Comparison of ENCODE assay signal across 5 cellular contexts in genomic region chr6:20617537-20617936, GRCh38.
DNase-seq lines count a peak whose midpoint lies in the region; ATAC-seq, FAIRE-seq and TF ChIP-seq lines count a peak whose summit lies in the region.
"Not testable (repeated sequence)": the region's sequence is repeated elsewhere in the genome, so short reads cannot be mapped to it uniquely, and the experiment has no call there.

No MANE protein-coding gene starts in this region.

- not testable (repeated sequence) for TF ChIP-seq RAD21 in K562 (CRISPR knock-in tag; conservative IDR thresholded peaks at IDR 0.05 in 1 of 2, IDR thresholded peaks at IDR 0.05 in 1 of 2)

- not testable (repeated sequence) for H3K9me1 ChIP-seq in K562 (ENCODE audit: control insufficient read depth, insufficient read depth, low read length)

- H4K20me1 ChIP-seq in DND-41 (ENCODE audit: insufficient read depth, low read length); Loucy (ENCODE audit: insufficient read depth, low read length, poor library complexity, severe bottlenecking); K562 (replicated peaks; ENCODE audit: control insufficient read depth, insufficient read depth, low read length): not testable (repeated sequence)

- POLR2A ChIA-PET in HEK293 (lab: Yijun Ruan, JAX); K562 (lab: Yijun Ruan, JAX): not testable (repeated sequence)

- H2AFZ ChIP-seq in DND-41 (ENCODE audit: low read depth, low read length); Loucy (ENCODE audit: low read length); K562 (ENCODE audit: low read depth, low read length): not testable (repeated sequence)

- 94% methylated on average over 3 of the region's 3 CpGs for WGBS in K562 (ENCODE audit: insufficient coverage, low coverage, missing lambda C conversion rate)

- intact Hi-C loops in K562 (cut with micrococcal nuclease), result not testable (repeated sequence)

- not testable (repeated sequence) for FAIRE-seq in K562 (lab: Jason Lieb, UNC)

- peak overlapping the region; percentile 17; the same call in 1 of the 2 replicates for H3K27ac ChIP-seq in DND-41 (ENCODE audit: low read length)
- not testable (repeated sequence) for H3K27ac ChIP-seq in HEK293 (ENCODE audit: extremely low read depth, low read depth, low read length); K562 (ENCODE audit: extremely low read depth, low read depth, low read length)
- peak overlapping the region; percentile 11 for H3K27ac ChIP-seq in KOPT-K1 (ENCODE audit: low read depth, low read length, poor library complexity, severe bottlenecking)

- not testable (repeated sequence) for TF ChIP-seq POLR2A in K562 (conservative IDR thresholded peaks at IDR 0.05)

- H3K4me2 ChIP-seq in DND-41 (ENCODE audit: insufficient read depth, low read length); K562 (ENCODE audit: insufficient read depth, low read length): not testable (repeated sequence)
- peak overlapping the region; percentile 57 for H3K4me2 ChIP-seq in Loucy (ENCODE audit: low read depth, low read length, poor library complexity, severe bottlenecking)

- CTCF ChIA-PET in HEK293 (lab: Yijun Ruan, JAX); K562 (lab: Yijun Ruan, JAX; ENCODE audit: low intra/inter-chr PET ratio): not testable (repeated sequence)

- TF ChIP-seq EP300 in K562 (IDR thresholded peaks at IDR 0.05; ENCODE audit: low read length), result not testable (repeated sequence)

- H3F3A ChIP-seq in Loucy (ENCODE audit: low read depth), result peaks cover 13% of the 10 kb centered on the region

- H3K79me2 ChIP-seq in DND-41 (ENCODE audit: insufficient read depth, low read length) (peaks cover 11% of the 10 kb centered on the region; the same call in 1 of the 2 replicates), Loucy (ENCODE audit: insufficient read depth, low read length) (peaks cover 43% of the 10 kb centered on the region)
- H3K79me2 ChIP-seq in K562 (ENCODE audit: control insufficient read depth, insufficient read depth, low read length), result not testable (repeated sequence)

- H3K27me3 ChIP-seq in DND-41 (ENCODE audit: insufficient read depth, low read length, poor library complexity); Loucy (ENCODE audit: insufficient read depth, low read length, poor library complexity, severe bottlenecking); K562 (ENCODE audit: control insufficient read depth in 2 of 2, insufficient read depth in 2 of 2, low read length in 2 of 2): not testable (repeated sequence)

- not testable (repeated sequence) for ATAC-seq in DND-41 (ENCODE audit: insufficient read depth, low read depth); K562

- H3K9me2 ChIP-seq in Loucy (replicated peaks; ENCODE audit: low read depth, low read length), result not testable (repeated sequence)

- BruUV-seq in K562 (replicated peaks; lab: Mats Ljungman, UMichigan), result not testable (repeated sequence)

- H3K36me3 ChIP-seq in DND-41 (ENCODE audit: insufficient read depth, low read length); HEK293 (ENCODE audit: control insufficient read depth in 2 of 2, insufficient read depth in 1 of 2, low read length in 2 of 2); KOPT-K1 (ENCODE audit: insufficient read depth, low read length); Loucy (ENCODE audit: insufficient read depth, low read length); K562 (ENCODE audit: control insufficient read depth, insufficient read depth, low read length): not testable (repeated sequence)

- TF ChIP-seq CTCF in DND-41 (IDR thresholded peaks at IDR 0.05; ENCODE audit: borderline replicate concordance, extremely low read depth, low read length, poor library complexity, severe bottlenecking); HEK293 (tag by site-specific recombination; IDR thresholded peaks at IDR 0.05); Loucy (conservative IDR thresholded peaks at IDR 0.05; ENCODE audit: low read length); K562 (IDR thresholded peaks at IDR 0.05 in 2 of 3, conservative IDR thresholded peaks at IDR 0.05 in 1 of 3; ENCODE audit: insufficient read depth in 2 of 3, low read depth in 1 of 3, low read length in 3 of 3): not testable (repeated sequence)

- peaks cover 22% of the 10 kb centered on the region for H3K4me1 ChIP-seq in DND-41 (ENCODE audit: insufficient read depth, low read length)
- H3K4me1 ChIP-seq in HEK293 (ENCODE audit: control insufficient read depth, insufficient read depth, low read length); K562 (replicated peaks in 1 of 2; ENCODE audit: control insufficient read depth in 2 of 2, insufficient read depth in 2 of 2, low read length in 2 of 2): not testable (repeated sequence)
- peaks cover 69% of the 10 kb centered on the region for H3K4me1 ChIP-seq in Loucy (ENCODE audit: insufficient read depth, low read length, poor library complexity, severe bottlenecking)

- not testable (repeated sequence) for H3K9ac ChIP-seq in DND-41 (ENCODE audit: low read depth, low read length); K562 (ENCODE audit: insufficient read depth in 1 of 2, low read depth in 2 of 2, low read length in 2 of 2)
- peak overlapping the region; percentile 89 for H3K9ac ChIP-seq in Loucy (ENCODE audit: low read depth, low read length, poor library complexity, severe bottlenecking)

- DNase-seq in DND-41; K562 (ENCODE audit: extremely low read depth in 1 of 4, low spot score in 3 of 4): not testable (repeated sequence)

- H3K4me3 ChIP-seq in DND-41 (ENCODE audit: low read depth in 1 of 2, low read length in 2 of 2); HEK293 (ENCODE audit: low read depth, low read length); K562: not testable (repeated sequence)
- H3K4me3 ChIP-seq in Loucy (ENCODE audit: low read length, poor library complexity, severe bottlenecking), result peak overlapping the region; percentile 8

- not testable (repeated sequence) for H3K9me3 ChIP-seq in DND-41 (ENCODE audit: insufficient read depth, low read length, severe bottlenecking); HEK293 (ENCODE audit: control insufficient read depth, insufficient read depth, low read depth, low read length); KOPT-K1 (ENCODE audit: insufficient read depth, low read length, poor library complexity, severe bottlenecking); Loucy (ENCODE audit: insufficient read depth, low read depth, low read length); K562 (replicated peaks; ENCODE audit: control insufficient read depth, insufficient read depth, low read depth, low read length)

- in situ Hi-C loops in K562 (cut with MboI), result not testable (repeated sequence)

TF ChIP-seq in HEK293, 187 proteins besides CTCF, POLR2A, EP300 and RAD21:
- TF ChIP-seq ZNF146 (tag by site-specific recombination; IDR thresholded peaks at IDR 0.05), result peak; percentile 92
- peak; percentile 77 for TF ChIP-seq ZNF580 (tag by site-specific recombination; IDR thresholded peaks at IDR 0.05)

TF ChIP-seq in K562, 482 proteins besides CTCF, POLR2A, EP300 and RAD21:
- TF ChIP-seq ZNF146 (CRISPR knock-in tag; IDR thresholded peaks at IDR 0.05; ENCODE audit: unreplicated experiment), result peak; percentile 96
- TF ChIP-seq BCOR (IDR thresholded peaks at IDR 0.05), result peak; percentile 42; the same call in 1 of the 2 replicates
